8 cellular contexts compared by ENCODE assay signal in the genomic region with DNA sequence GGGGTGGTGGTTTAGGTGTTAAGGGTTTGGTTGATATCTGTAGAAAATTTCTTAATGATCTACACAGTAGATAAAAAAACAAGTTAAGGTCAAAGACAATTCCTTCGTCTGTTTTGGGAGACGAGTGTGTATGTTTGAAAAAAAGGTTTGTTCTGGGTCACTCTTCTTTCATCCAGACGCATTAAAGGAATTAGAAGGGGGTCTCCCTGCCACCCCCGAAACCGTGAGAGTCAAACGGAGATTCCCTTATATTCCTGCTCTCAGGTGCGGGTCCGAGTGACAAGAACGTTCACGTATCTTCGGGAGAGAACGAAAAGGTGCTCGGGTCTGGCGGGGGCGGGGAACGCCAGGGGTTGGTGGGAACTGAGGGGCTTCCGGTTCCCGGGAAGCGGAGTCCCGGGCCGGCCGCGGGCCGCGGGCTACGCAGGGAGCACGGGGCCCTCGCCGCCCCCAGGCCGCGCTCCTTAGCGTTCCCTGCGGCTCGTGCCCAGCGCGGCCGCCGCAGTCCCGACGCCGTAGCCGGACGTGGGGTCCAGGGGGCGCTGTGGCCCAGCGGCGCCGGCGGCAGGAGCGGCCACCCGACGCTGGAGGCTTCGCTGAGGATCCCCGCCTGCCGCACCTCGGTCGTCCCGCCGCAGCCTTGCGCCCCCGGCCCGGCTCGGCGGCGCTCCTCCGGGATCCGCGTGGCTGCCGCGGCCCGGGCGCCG. TPM values are rescaled to one million over a fixed set of nuclear protein-coding genes. Genes with fewer than 3 reads are reported as not detected.
DNase-seq lines count a peak whose midpoint lies in the region; ATAC-seq and TF ChIP-seq lines count a peak whose summit lies in the region.

A gene with protein sequence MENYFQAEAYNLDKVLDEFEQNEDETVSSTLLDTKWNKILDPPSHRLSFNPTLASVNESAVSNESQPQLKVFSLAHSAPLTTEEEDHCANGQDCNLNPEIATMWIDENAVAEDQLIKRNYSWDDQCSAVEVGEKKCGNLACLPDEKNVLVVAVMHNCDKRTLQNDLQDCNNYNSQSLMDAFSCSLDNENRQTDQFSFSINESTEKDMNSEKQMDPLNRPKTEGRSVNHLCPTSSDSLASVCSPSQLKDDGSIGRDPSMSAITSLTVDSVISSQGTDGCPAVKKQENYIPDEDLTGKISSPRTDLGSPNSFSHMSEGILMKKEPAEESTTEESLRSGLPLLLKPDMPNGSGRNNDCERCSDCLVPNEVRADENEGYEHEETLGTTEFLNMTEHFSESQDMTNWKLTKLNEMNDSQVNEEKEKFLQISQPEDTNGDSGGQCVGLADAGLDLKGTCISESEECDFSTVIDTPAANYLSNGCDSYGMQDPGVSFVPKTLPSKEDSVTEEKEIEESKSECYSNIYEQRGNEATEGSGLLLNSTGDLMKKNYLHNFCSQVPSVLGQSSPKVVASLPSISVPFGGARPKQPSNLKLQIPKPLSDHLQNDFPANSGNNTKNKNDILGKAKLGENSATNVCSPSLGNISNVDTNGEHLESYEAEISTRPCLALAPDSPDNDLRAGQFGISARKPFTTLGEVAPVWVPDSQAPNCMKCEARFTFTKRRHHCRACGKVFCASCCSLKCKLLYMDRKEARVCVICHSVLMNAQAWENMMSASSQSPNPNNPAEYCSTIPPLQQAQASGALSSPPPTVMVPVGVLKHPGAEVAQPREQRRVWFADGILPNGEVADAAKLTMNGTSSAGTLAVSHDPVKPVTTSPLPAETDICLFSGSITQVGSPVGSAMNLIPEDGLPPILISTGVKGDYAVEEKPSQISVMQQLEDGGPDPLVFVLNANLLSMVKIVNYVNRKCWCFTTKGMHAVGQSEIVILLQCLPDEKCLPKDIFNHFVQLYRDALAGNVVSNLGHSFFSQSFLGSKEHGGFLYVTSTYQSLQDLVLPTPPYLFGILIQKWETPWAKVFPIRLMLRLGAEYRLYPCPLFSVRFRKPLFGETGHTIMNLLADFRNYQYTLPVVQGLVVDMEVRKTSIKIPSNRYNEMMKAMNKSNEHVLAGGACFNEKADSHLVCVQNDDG (N-terminal part only) (plus strand): TSS at position 577 of the 707 bp plus-strand sequence. CDS start 91,118 bp downstream, outside the sequence.

- no peaks in the 10 kb centered on the region for H3K27me3 ChIP-seq in lower lobe of right lung (ENCODE audit: low read depth)

- peak within 1 kb of the TSS; percentile 68 for H3K4me3 Mint-ChIP-seq in activated CD4-positive, alpha-beta memory T cell treated with anti-CD3 and anti-CD28 coated beads, Interleukin-2, amount 10 ng/mL, durations not matched to agents 7 days and 5 days

- POLR2A ChIA-PET in AG04449 (lab: Yijun Ruan, JAX) = no interaction called here
- POLR2A ChIA-PET in activated CD4-positive, alpha-beta memory T cell treated with anti-CD3 and anti-CD28 coated beads, Interleukin-2, amount 10 ng/mL, durations not matched to agents 7 days and 5 days (lab: Charles Lee) = interaction anchor here (1.0 kb wide), 1 partner anchor 224 kb away, joined by 3 read pairs; no protein-coding TSS in a partner anchor

- peak within 1 kb of the TSS; percentile 94 for H3K27ac ChIP-seq in lower lobe of right lung

- H3K27ac Mint-ChIP-seq in activated CD4-positive, alpha-beta memory T cell treated with anti-CD3 and anti-CD28 coated beads, Interleukin-2, amount 10 ng/mL, durations not matched to agents 7 days and 5 days = no peak within 1 kb of the TSS

- DNase-seq in AG04449 (ENCODE audit: low read depth, low spot score) = no peak
- peak; percentile 76 for DNase-seq in NCI-H510A treated with DMSO at 0.1 percent for 48 hours (lab: John Stamatoyannopoulos, UW)
- peak; percentile 69 for DNase-seq in activated CD4-positive, alpha-beta memory T cell treated with anti-CD3 and anti-CD28 coated beads, Interleukin-2, amount 10 ng/mL, durations not matched to agents 7 days and 5 days
- peak; percentile 60 for DNase-seq in effector CD4-positive, alpha-beta T cell
- DNase-seq in lower lobe of right lung = peak; percentile 81
- DNase-seq in stimulated activated CD4-positive, alpha-beta T cell treated with anti-CD3 and anti-CD28 coated beads, TNF-alpha, amount 100 ng/mL, for 24 hours (ENCODE audit: low read depth in 3 of 3) = peak; percentile 37 to 64 (median 43)

- ATAC-seq in GM18867 (IDR thresholded peaks at IDR 0.05; ENCODE audit: unreplicated experiment) = peak; percentile 76
- ATAC-seq in HG03159 (IDR thresholded peaks at IDR 0.05; ENCODE audit: unreplicated experiment) = peak; percentile 59
- ATAC-seq in lower lobe of right lung = peak; percentile 97 to 98

- H3K4me3 ChIP-seq in AG04449 (ENCODE audit: low read depth, low read length) = peak within 1 kb of the TSS; percentile 79
- peak within 1 kb of the TSS; percentile 88 for H3K4me3 ChIP-seq in lower lobe of right lung

- H3K36me3 ChIP-seq in lower lobe of right lung = no peaks in the 10 kb centered on the region

- no peaks in the 10 kb centered on the region for H3K9me3 Mint-ChIP-seq in activated CD4-positive, alpha-beta memory T cell treated with anti-CD3 and anti-CD28 coated beads, Interleukin-2, amount 10 ng/mL, durations not matched to agents 7 days and 5 days

- H3K4me1 ChIP-seq in lower lobe of right lung = peaks cover 33% of the 10 kb centered on the region

- H3K9me3 ChIP-seq in lower lobe of right lung = no peaks in the 10 kb centered on the region

- intact Hi-C loops in lower lobe of right lung (cut with DNase I) = no loop called here

- CTCF ChIA-PET in AG04449 (lab: Yijun Ruan, JAX) = interaction anchor here (1.0 to 3.1 kb wide), 10 partner anchors 8 to 207 kb away, joined by 3 to 28 read pairs (median 4); no protein-coding TSS in a partner anchor
- CTCF ChIA-PET in activated CD4-positive, alpha-beta memory T cell treated with anti-CD3 and anti-CD28 coated beads, Interleukin-2, amount 10 ng/mL, durations not matched to agents 7 days and 5 days (lab: Charles Lee) = interaction anchor here (0.6 to 1.2 kb wide), 3 partner anchors 9 to 100 kb away, joined by 3 read pairs; a partner anchor contains a TSS

- no peaks in the 10 kb centered on the region for H3K36me3 Mint-ChIP-seq in activated CD4-positive, alpha-beta memory T cell treated with anti-CD3 and anti-CD28 coated beads, Interleukin-2, amount 10 ng/mL, durations not matched to agents 7 days and 5 days (ENCODE audit: low read depth)

- H3K27me3 Mint-ChIP-seq in activated CD4-positive, alpha-beta memory T cell treated with anti-CD3 and anti-CD28 coated beads, Interleukin-2, amount 10 ng/mL, durations not matched to agents 7 days and 5 days = peaks cover 51% of the 10 kb centered on the region

- TF ChIP-seq CTCF in AG04449 (IDR thresholded peaks at IDR 0.05; ENCODE audit: insufficient read depth, low read length, missing control alignments) = peak; percentile 79
- peak; percentile 72 for TF ChIP-seq CTCF in lower lobe of right lung (IDR thresholded peaks at IDR 0.05)

- peaks cover 33% of the 10 kb centered on the region for H3K4me1 Mint-ChIP-seq in activated CD4-positive, alpha-beta memory T cell treated with anti-CD3 and anti-CD28 coated beads, Interleukin-2, amount 10 ng/mL, durations not matched to agents 7 days and 5 days

RNA-seq across cellular contexts. Expression of the gene that starts here (rescaled TPM):
- total RNA-seq in activated CD4-positive, alpha-beta memory T cell treated with anti-CD3 and anti-CD28 coated beads, Interleukin-2, amount 10 ng/mL, durations not matched to agents 7 days and 5 days = under 1 TPM; 0.30 to 0.35 TPM
- total RNA-seq in lower lobe of right lung = 18.7 TPM

Comparison
In these comparisons a context has a peak if more than half of its experiments do, and no peak if none do; other contexts are left out.
1. RNA of the gene that starts here (total RNA-seq): 18.7 TPM in lower lobe of right lung (single experiment); 0.30 to 0.35 TPM in activated CD4-positive, alpha-beta memory T cell treated with anti-CD3 and anti-CD28 coated beads, Interleukin-2, amount 10 ng/mL, durations not matched to agents 7 days and 5 days; every median in the first group is over 10 times any median in the second.
2. Peak in DNase-seq in activated CD4-positive, alpha-beta memory T cell treated with anti-CD3 and anti-CD28 coated beads, Interleukin-2, amount 10 ng/mL, durations not matched to agents 7 days and 5 days; RNA of the gene not detected or under 1 TPM.
3. Peak in every context shown above with its lines, with median percentiles within 50 percentile points of each other: ATAC-seq.